ENCODE assay signal across 18 cellular contexts in genomic region chr20:40970218-40970617, GRCh38. TPM values are rescaled to one million over a fixed set of nuclear protein-coding genes. Genes with fewer than 3 reads are reported as not detected.
DNase-seq lines count a peak whose midpoint lies in the region; ATAC-seq and TF ChIP-seq lines count a peak whose summit lies in the region.
"Had no signal": no experiment of that assay in that cellular context is flagged by ENCODE, and none has a peak within 500 bp of the region (broad histone marks: within the 10 kb centered on the region; RNA-seq: fewer than 3 reads in every experiment).

No MANE protein-coding gene starts in this region.

- no peaks in the 10 kb centered on the region for H3K9me3 Mint-ChIP-seq in neural progenitor cell
- no peaks in the 10 kb centered on the region for H3K9me3 Mint-ChIP-seq in naive thymus-derived CD4-positive, alpha-beta T cell
- H3K9me3 Mint-ChIP-seq: activated CD4-positive, alpha-beta T cell treated with anti-CD3 and anti-CD28 coated beads, Interleukin-2, amount 10 ng/mL, durations not matched to agents 24 days and 14 days had no signal

- no peak overlapping the region for H3K4me3 ChIP-seq in GM06990 (replicated peaks; ENCODE audit: low read depth, low read length)
- no peak overlapping the region for H3K4me3 ChIP-seq in coronary artery
- no peak overlapping the region for H3K4me3 ChIP-seq in neural progenitor cell
- H3K4me3 ChIP-seq in suprapubic skin, result no peak overlapping the region
- no peak overlapping the region for H3K4me3 ChIP-seq in naive thymus-derived CD4-positive, alpha-beta T cell (ENCODE audit: low read length)
- H3K4me3 ChIP-seq: left ventricle myocardium inferior had no signal

- H3K27me3 Mint-ChIP-seq in neural progenitor cell (ENCODE audit: insufficient read depth, low read depth), result peaks cover 3% of the 10 kb centered on the region
- peaks cover 0 to 49% (median 8%) of the 10 kb centered on the region in 5 donors for H3K27me3 Mint-ChIP-seq in naive thymus-derived CD4-positive, alpha-beta T cell

- POLR2A ChIA-PET in naive thymus-derived CD4-positive, alpha-beta T cell (lab: Charles Lee), result no interaction called here

- H3K4me1 Mint-ChIP-seq in neural progenitor cell, result peaks cover 8% of the 10 kb centered on the region
- peaks cover 5 to 12% (median 9%) of the 10 kb centered on the region in 7 donors for H3K4me1 Mint-ChIP-seq in naive thymus-derived CD4-positive, alpha-beta T cell

- no peaks in the 10 kb centered on the region for H3K36me3 Mint-ChIP-seq in neural progenitor cell
- H3K36me3 Mint-ChIP-seq in naive thymus-derived CD4-positive, alpha-beta T cell, result no peaks in the 10 kb centered on the region

- H3K27ac Mint-ChIP-seq in neural progenitor cell, result no peak overlapping the region
- no peak overlapping the region for H3K27ac Mint-ChIP-seq in naive thymus-derived CD4-positive, alpha-beta T cell
- H3K27ac Mint-ChIP-seq: activated CD4-positive, alpha-beta T cell treated with anti-CD3 and anti-CD28 coated beads, Interleukin-2, amount 10 ng/mL, durations not matched to agents 24 days and 14 days had no signal

- H3F3A ChIP-seq in neural progenitor cell (ENCODE audit: low read depth), result no peaks in the 10 kb centered on the region

- CTCF ChIA-PET in naive thymus-derived CD4-positive, alpha-beta T cell (lab: Charles Lee), result interaction anchor here (1.1 to 5.4 kb wide), 2 partner anchors 22 to 125 kb away, joined by 14 to 31 read pairs; no protein-coding TSS in a partner anchor

- no peak overlapping the region for H2AFZ ChIP-seq in neural progenitor cell (replicated peaks)

- H3K36me3 ChIP-seq in GM06990 (ENCODE audit: control insufficient read depth, insufficient read depth, low read length) (no peaks in the 10 kb centered on the region), neural progenitor cell (no peaks in the 10 kb centered on the region), suprapubic skin (no peaks in the 10 kb centered on the region)
- no peaks in the 10 kb centered on the region for H3K36me3 ChIP-seq in naive thymus-derived CD4-positive, alpha-beta T cell (ENCODE audit: control insufficient read depth in 2 of 3, insufficient read depth in 3 of 3, low read length in 3 of 3)
- H3K36me3 ChIP-seq: BE2C, left ventricle myocardium inferior had no signal

- DNase-seq in GM06990 (ENCODE audit: extremely low read depth, insufficient read length), result no peak
- peak; percentile 11 for DNase-seq in OCI-M1 (lab: John Stamatoyannopoulos, UW)
- peak; percentile 64 for DNase-seq in coronary artery (ENCODE audit: low spot score)
- DNase-seq in neural progenitor cell (ENCODE audit: low spot score), result peak; percentile 32
- no peak for DNase-seq in GM10266 (ENCODE audit: extremely low spot score)
- no peak for DNase-seq in suprapubic skin (ENCODE audit: low spot score in 2 of 2)
- no peak for DNase-seq in posterior cingulate gyrus
- no peak for DNase-seq in naive thymus-derived CD4-positive, alpha-beta T cell
- DNase-seq: activated CD4-positive, alpha-beta T cell treated with anti-CD3 and anti-CD28 coated beads, Interleukin-2, amount 10 ng/mL, durations not matched to agents 24 days and 14 days; activated naive CD4-positive, alpha-beta T cell; activated T-cell treated with anti-CD3 and anti-CD28 coated beads for 4 hours; BE2C; Calu3; left ventricle myocardium inferior; NCI-H1105 treated with DMSO at 0.1 percent for 48 hours; NCI-H69; stimulated activated CD4-positive, alpha-beta T cell treated with anti-CD3 and anti-CD28 coated beads, Interleukin-2, amount 100 ng/mL, for 48 hours had no signal

- no peaks in the 10 kb centered on the region for H4K20me1 ChIP-seq in neural progenitor cell (ENCODE audit: low read depth)

- H3K4me1 ChIP-seq in neural progenitor cell (no peaks in the 10 kb centered on the region), suprapubic skin (peaks cover 10% of the 10 kb centered on the region)
- H3K4me1 ChIP-seq in naive thymus-derived CD4-positive, alpha-beta T cell (ENCODE audit: control insufficient read depth in 2 of 2, insufficient read depth in 2 of 2, low read length in 2 of 2), result no peaks in the 10 kb centered on the region
- H3K4me1 ChIP-seq: BE2C had no signal

- H3K79me2 ChIP-seq in neural progenitor cell (ENCODE audit: low read depth), result no peaks in the 10 kb centered on the region

- no peak for ATAC-seq in naive thymus-derived CD4-positive, alpha-beta T cell
- ATAC-seq: SK-N-SH treated with all-trans-retinoic acid at 6 μM for 48 hours had no signal

- no peaks in the 10 kb centered on the region for H3K27me3 ChIP-seq in GM06990 (replicated peaks; ENCODE audit: control insufficient read depth, insufficient read depth, low read length)
- no peaks in the 10 kb centered on the region for H3K27me3 ChIP-seq in neural progenitor cell
- no peaks in the 10 kb centered on the region for H3K27me3 ChIP-seq in suprapubic skin
- no peaks in the 10 kb centered on the region for H3K27me3 ChIP-seq in naive thymus-derived CD4-positive, alpha-beta T cell (ENCODE audit: control insufficient read depth in 2 of 2, insufficient read depth in 2 of 2, low read length in 2 of 2)

- no peak overlapping the region for H3K4me2 ChIP-seq in neural progenitor cell

- TF ChIP-seq POLR2A in suprapubic skin (IDR thresholded peaks at IDR 0.05), result no peak

- H3K9me3 ChIP-seq in neural progenitor cell (ENCODE audit: low read depth), result no peaks in the 10 kb centered on the region
- no peaks in the 10 kb centered on the region for H3K9me3 ChIP-seq in suprapubic skin
- H3K9me3 ChIP-seq in naive thymus-derived CD4-positive, alpha-beta T cell (ENCODE audit: control insufficient read depth in 2 of 3, low read length in 3 of 3), result no peaks in the 10 kb centered on the region
- H3K9me3 ChIP-seq: BE2C, left ventricle myocardium inferior had no signal

- TF ChIP-seq CTCF in GM06990 (IDR thresholded peaks at IDR 0.05; ENCODE audit: insufficient read depth, low read length, poor library complexity, severe bottlenecking), result peak; percentile 12
- no peak for TF ChIP-seq CTCF in coronary artery (IDR thresholded peaks at IDR 0.05)
- TF ChIP-seq CTCF in neural progenitor cell (IDR thresholded peaks at IDR 0.05), result peak; percentile 20
- TF ChIP-seq CTCF in GM10266 (IDR thresholded peaks at IDR 0.05; ENCODE audit: control insufficient read depth, insufficient read depth, low read depth, missing control alignments), result no peak
- TF ChIP-seq CTCF in suprapubic skin (IDR thresholded peaks at IDR 0.05), result no peak

- 89% methylated on average over 6 of the region's 6 CpGs for WGBS in suprapubic skin

- intact Hi-C loops in posterior cingulate gyrus (cut with DNase I), result no loop called here
- intact Hi-C loops in naive thymus-derived CD4-positive, alpha-beta T cell (cut with micrococcal nuclease), result no loop called here

- no peak overlapping the region for H3K9ac ChIP-seq in neural progenitor cell

- H3K4me3 Mint-ChIP-seq in neural progenitor cell, result peak overlapping the region; percentile 55
- no peak overlapping the region for H3K4me3 Mint-ChIP-seq in naive thymus-derived CD4-positive, alpha-beta T cell

- H3K27ac ChIP-seq in coronary artery (no peak overlapping the region), neural progenitor cell (no peak overlapping the region), suprapubic skin (no peak overlapping the region)
- no peak overlapping the region for H3K27ac ChIP-seq in naive thymus-derived CD4-positive, alpha-beta T cell (ENCODE audit: low read depth, low read length)
- H3K27ac ChIP-seq: left ventricle myocardium inferior had no signal

- TF ChIP-seq EP300 in suprapubic skin (IDR thresholded peaks at IDR 0.05), result no peak

RNA-seq across cellular contexts. Expression of gene TOP1, which starts 58.4 kb away (rescaled TPM):
- 31.6 and 58.9 TPM in 2 replicates for total RNA-seq in neural progenitor cell (ENCODE audit: low replicate concordance)
- total RNA-seq in suprapubic skin, result 10 to 100 TPM; 25.8 to 32.6 (median 32.0) TPM
- 10 to 100 TPM; 32.0 to 82.8 (median 43.4) TPM for total RNA-seq in naive thymus-derived CD4-positive, alpha-beta T cell
- 10 to 100 TPM; 10.2 to 13.6 TPM for polyA plus RNA-seq in naive thymus-derived CD4-positive, alpha-beta T cell

Comparison
In these comparisons a context has a peak if more than half of its experiments do, and no peak if none do; other contexts are left out.
1. DNase-seq: peak in OCI-M1 (single experiment), coronary artery (single experiment) and neural progenitor cell (single experiment); none in GM06990 (single experiment), GM10266 (single experiment), suprapubic skin (0 of 2), posterior cingulate gyrus (0 of 10) and naive thymus-derived CD4-positive, alpha-beta T cell (0 of 9).
2. CTCF ChIP-seq: peak in GM06990 (single experiment) and neural progenitor cell (single experiment); none in coronary artery (single experiment), GM10266 (single experiment) and suprapubic skin (0 of 2).